Comparison of ENCODE assay signal across 8 cellular contexts in the genomic region with DNA sequence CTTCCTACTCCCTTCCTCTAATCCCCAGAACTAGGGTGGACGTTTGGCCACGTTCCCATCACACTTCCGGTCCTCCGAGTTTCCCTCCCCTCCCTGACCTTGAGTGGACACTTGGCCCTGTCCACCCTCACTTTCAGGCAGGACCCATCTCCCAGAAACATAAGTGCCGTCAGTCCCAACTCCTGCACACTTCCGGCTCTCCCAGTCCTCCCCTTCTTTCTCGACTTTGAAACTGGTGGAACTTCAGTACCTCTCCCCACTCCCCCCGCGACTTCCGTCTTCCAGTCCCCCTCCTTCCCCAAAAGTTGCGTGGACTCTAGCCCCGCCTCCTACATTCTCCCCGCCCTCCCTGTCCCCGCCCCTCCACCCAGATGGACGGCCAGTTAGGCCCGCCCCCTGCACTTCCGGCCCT. TPM values are rescaled to one million over a fixed set of nuclear protein-coding genes. Genes with fewer than 3 reads are reported as not detected.
A peak's percentile ranks its signal among the peaks of the same experiment; 100 is the strongest.
DNase-seq lines count a peak whose midpoint lies in the region; ATAC-seq and TF ChIP-seq lines count a peak whose summit lies in the region.

No MANE protein-coding gene starts in this region.

- 22% methylated on average over 17 of the region's 17 CpGs for WGBS in HUES64

- H2AFZ ChIP-seq in DND-41 (ENCODE audit: low read depth, low read length): peak overlapping the region; percentile 84

- DNase-seq in DND-41 (peak; percentile 82), foreskin fibroblast (no peak), DMS153 (lab: John Stamatoyannopoulos, UW) (no peak), HuH-7.5 (ENCODE audit: low spot score) (no peak)
- peak; percentile 71 for DNase-seq in activated CD8-positive, alpha-beta memory T cell treated with anti-CD3 and anti-CD28 coated beads, Interleukin-2, amount 50 U/mL, for 4 hours

- no peak for TF ChIP-seq CTCF in DND-41 (IDR thresholded peaks at IDR 0.05; ENCODE audit: borderline replicate concordance, extremely low read depth, low read length, poor library complexity, severe bottlenecking)
- no peak for TF ChIP-seq CTCF in foreskin fibroblast (IDR thresholded peaks at IDR 0.05; ENCODE audit: low read depth, low read length)

- H4K20me1 ChIP-seq in DND-41 (ENCODE audit: insufficient read depth, low read length): no peaks in the 10 kb centered on the region

- H3K4me3 ChIP-seq in DND-41 (ENCODE audit: low read depth in 1 of 2, low read length in 2 of 2) (peak overlapping the region in 1 of 2 experiments; percentile 69; a peak in 3 of 4 replicates), HUES64 (ENCODE audit: low read length) (peak overlapping the region; percentile 75), foreskin fibroblast (ENCODE audit: low read depth in 1 of 2, low read length in 2 of 2) (peak overlapping the region; percentile 83 to 94), skin epidermis (peak overlapping the region; percentile 53 to 89 (median 80))

- H3K4me1 ChIP-seq in DND-41 (ENCODE audit: insufficient read depth, low read length): peaks cover 17% of the 10 kb centered on the region
- no peaks in the 10 kb centered on the region for H3K4me1 ChIP-seq in HUES64 (ENCODE audit: insufficient read depth, low read length)

- H3K36me3 ChIP-seq in DND-41 (ENCODE audit: insufficient read depth, low read length) (peaks cover 28% of the 10 kb centered on the region), HUES64 (ENCODE audit: insufficient read depth, low read length) (peaks cover 28% of the 10 kb centered on the region)

- peaks cover 10% of the 10 kb centered on the region for H3K79me2 ChIP-seq in DND-41 (ENCODE audit: insufficient read depth, low read length)

- H3K9me3 ChIP-seq in DND-41 (ENCODE audit: insufficient read depth, low read length, severe bottlenecking) (peaks cover 40% of the 10 kb centered on the region), HUES64 (ENCODE audit: insufficient read depth, low read depth, low read length) (peaks cover 62% of the 10 kb centered on the region; the same call in 1 of the 2 replicates)

- H3K4me2 ChIP-seq in DND-41 (ENCODE audit: insufficient read depth, low read length): peak overlapping the region; percentile 67

- H3K9ac ChIP-seq in DND-41 (ENCODE audit: low read depth, low read length) (peak overlapping the region; percentile 79), HUES64 (ENCODE audit: low read depth, low read length) (no peak overlapping the region)

- H3K27me3 ChIP-seq in DND-41 (ENCODE audit: insufficient read depth, low read length, poor library complexity) (no peaks in the 10 kb centered on the region), HUES64 (ENCODE audit: insufficient read depth, low read length) (no peaks in the 10 kb centered on the region)

- peak overlapping the region; percentile 97 for H3K27ac ChIP-seq in DND-41 (ENCODE audit: low read length)
- H3K27ac ChIP-seq in HUES64 (ENCODE audit: low read depth, low read length): no peak overlapping the region; the same call in 1 of the 2 replicates
- peak overlapping the region in 20 of 21 experiments; percentile 91 to 99 (median 98) for H3K27ac ChIP-seq in skin epidermis

- ATAC-seq in DND-41 (ENCODE audit: insufficient read depth, low read depth) (no peak), GM18519 (IDR thresholded peaks at IDR 0.05; ENCODE audit: low FRiP score, unreplicated experiment) (no peak)

RNA-seq across cellular contexts. Expression of a gene that starts 0.3 kb away (rescaled TPM):
- 13.5 TPM for polyA plus RNA-seq in HUES64 (2013, experiment 1 of 2)
- 15.8 TPM for polyA plus RNA-seq in HUES64 (2013, experiment 2 of 2)

RNA-seq across cellular contexts. Expression of a gene that starts 32.0 kb away (rescaled TPM):
- 6.1 TPM for polyA plus RNA-seq in HUES64 (2013, experiment 1 of 2)
- polyA plus RNA-seq in HUES64 (2013, experiment 2 of 2): 8.6 TPM

RNA-seq across cellular contexts. Expression of a gene that starts 46.1 kb away (rescaled TPM):
- polyA plus RNA-seq in HUES64 (2013, experiment 1 of 2): 50.4 TPM
- 43.8 TPM for polyA plus RNA-seq in HUES64 (2013, experiment 2 of 2)

Comparison
In these comparisons a context has a peak if more than half of its experiments do, and no peak if none do; other contexts are left out.
1. DNase-seq: peak in DND-41 (single experiment) and activated CD8-positive, alpha-beta memory T cell treated with anti-CD3 and anti-CD28 coated beads, Interleukin-2, amount 50 U/mL, for 4 hours (single experiment); none in foreskin fibroblast (0 of 2), DMS153 (single experiment) and HuH-7.5 (single experiment).